Comparison of ENCODE assay signal across 15 cellular contexts in the genomic region with DNA sequence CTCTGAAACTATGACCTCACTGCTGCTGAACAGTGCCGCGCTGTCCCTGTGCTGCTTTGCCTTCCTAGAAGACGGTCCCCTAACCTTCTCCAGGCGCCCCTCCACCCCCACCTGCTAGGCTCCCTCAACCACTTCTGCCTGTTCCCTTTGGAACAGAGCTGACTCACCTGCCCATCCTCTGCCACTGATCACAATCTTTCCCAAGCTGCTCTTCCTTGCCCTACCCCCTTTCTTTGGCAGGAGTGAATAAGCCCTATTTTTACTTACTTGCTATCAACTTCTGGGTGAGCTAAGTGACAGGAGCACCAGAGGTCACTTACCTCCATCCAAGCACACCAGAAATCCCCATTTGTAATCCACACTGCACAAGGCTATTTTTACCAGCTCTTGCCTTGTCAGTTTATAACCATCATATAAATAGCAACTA.
DNase-seq lines count a peak whose midpoint lies in the region; ATAC-seq and TF ChIP-seq lines count a peak whose summit lies in the region.
"Had no signal": no experiment of that assay in that cellular context is flagged by ENCODE, and none has a peak within 500 bp of the region (broad histone marks: within the 10 kb centered on the region; RNA-seq: fewer than 3 reads in every experiment).

No MANE protein-coding gene starts in this region.

- peaks cover 87% of the 10 kb centered on the region for H3K36me3 Mint-ChIP-seq in stimulated activated effector memory CD8-positive, alpha-beta T cell treated with anti-CD3 and anti-CD28 coated beads, Interleukin-12 subunit alpha, Interleukin-12 subunit beta, amount 100 ng/mL, for 72 hours

- no peaks in the 10 kb centered on the region for H3K4me1 Mint-ChIP-seq in stimulated activated effector memory CD8-positive, alpha-beta T cell treated with anti-CD3 and anti-CD28 coated beads, Interleukin-12 subunit alpha, Interleukin-12 subunit beta, amount 100 ng/mL, for 72 hours
- H3K4me1 Mint-ChIP-seq: CD8-positive, alpha-beta memory T cell had no signal

- no peak overlapping the region for H3K4me3 ChIP-seq in LNCaP clone FGC (ENCODE audit: low read depth, low read length)
- H3K4me3 ChIP-seq in coronary artery, result no peak overlapping the region

- H3K9me3 Mint-ChIP-seq in stimulated activated effector memory CD8-positive, alpha-beta T cell treated with anti-CD3 and anti-CD28 coated beads, Interleukin-12 subunit alpha, Interleukin-12 subunit beta, amount 100 ng/mL, for 72 hours, result no peaks in the 10 kb centered on the region
- H3K9me3 Mint-ChIP-seq: activated CD8-positive, alpha-beta T cell treated with anti-CD3 and anti-CD28 coated beads for 36 hours; CD8-positive, alpha-beta memory T cell; T-helper 2 cell treated with Interferon-gamma antibody and Interleukin-4, amounts not matched to agents 5 μg/mL and 100 μg/mL, for 36 hours had no signal

- H3K27ac ChIP-seq in coronary artery, result peak overlapping the region; percentile 52 to 65

- H3K27ac Mint-ChIP-seq in stimulated activated effector memory CD8-positive, alpha-beta T cell treated with anti-CD3 and anti-CD28 coated beads, Interleukin-12 subunit alpha, Interleukin-12 subunit beta, amount 100 ng/mL, for 72 hours, result peak overlapping the region; percentile 7
- H3K27ac Mint-ChIP-seq: activated CD8-positive, alpha-beta T cell treated with anti-CD3 and anti-CD28 coated beads for 36 hours; T-helper 2 cell treated with Interferon-gamma antibody and Interleukin-4, amounts not matched to agents 5 μg/mL and 100 μg/mL, for 36 hours had no signal

- ATAC-seq in stimulated activated effector memory CD8-positive, alpha-beta T cell treated with anti-CD3 and anti-CD28 coated beads, Interleukin-12 subunit alpha, Interleukin-12 subunit beta, amount 100 ng/mL, for 72 hours, result no peak
- ATAC-seq in GM19328 (IDR thresholded peaks at IDR 0.05; ENCODE audit: unreplicated experiment) (no peak), HG03565 (IDR thresholded peaks at IDR 0.05; ENCODE audit: unreplicated experiment) (no peak)
- ATAC-seq: activated CD8-positive, alpha-beta T cell treated with anti-CD3 and anti-CD28 coated beads for 36 hours had no signal

- peak; percentile 18 for DNase-seq in LNCaP clone FGC (ENCODE audit: low read depth)
- DNase-seq in coronary artery (ENCODE audit: low spot score), result no peak
- DNase-seq in islet precursor cell, result peak; percentile 70
- DNase-seq in stimulated activated effector memory CD8-positive, alpha-beta T cell treated with anti-CD3 and anti-CD28 coated beads, Interleukin-12 subunit alpha, Interleukin-12 subunit beta, amount 100 ng/mL, for 72 hours (ENCODE audit: low spot score in 2 of 2), result no peak
- no peak for DNase-seq in medulla oblongata (ENCODE audit: extremely low spot score)
- no peak for DNase-seq in DMS114 treated with DMSO at 0.1 percent for 48 hours (lab: John Stamatoyannopoulos, UW; ENCODE audit: unreplicated experiment)
- DNase-seq: activated CD8-positive, alpha-beta T cell treated with anti-CD3 and anti-CD28 coated beads for 36 hours; CD8-positive, alpha-beta memory T cell; foreskin fibroblast; NCI-H226; occipital lobe; stimulated activated CD4-positive, alpha-beta T cell treated with anti-CD3 and anti-CD28 coated beads, Interleukin-4, amount 100 ng/mL, for 4 hours had no signal

- TF ChIP-seq CTCF in LNCaP clone FGC (IDR thresholded peaks at IDR 0.05; ENCODE audit: control insufficient read depth, extremely low read depth, insufficient read depth) (no peak), coronary artery (IDR thresholded peaks at IDR 0.05) (no peak)

- H3K4me3 Mint-ChIP-seq in stimulated activated effector memory CD8-positive, alpha-beta T cell treated with anti-CD3 and anti-CD28 coated beads, Interleukin-12 subunit alpha, Interleukin-12 subunit beta, amount 100 ng/mL, for 72 hours, result no peak overlapping the region
- H3K4me3 Mint-ChIP-seq: activated CD8-positive, alpha-beta T cell treated with anti-CD3 and anti-CD28 coated beads for 36 hours; CD8-positive, alpha-beta memory T cell; T-helper 2 cell treated with Interferon-gamma antibody and Interleukin-4, amounts not matched to agents 5 μg/mL and 100 μg/mL, for 36 hours had no signal

Comparison
In these comparisons a context has a peak if more than half of its experiments do, and no peak if none do; other contexts are left out.
1. DNase-seq: peak in LNCaP clone FGC (single experiment) and islet precursor cell (single experiment); none in coronary artery (single experiment), stimulated activated effector memory CD8-positive, alpha-beta T cell treated with anti-CD3 and anti-CD28 coated beads, Interleukin-12 subunit alpha, Interleukin-12 subunit beta, amount 100 ng/mL, for 72 hours (0 of 2), medulla oblongata (single experiment) and DMS114 treated with DMSO at 0.1 percent for 48 hours (single experiment).